8 cellular contexts compared by ENCODE assay signal in genomic region chr19:10420444-10421239, GRCh38. TPM values are rescaled to one million over a fixed set of nuclear protein-coding genes. Genes with fewer than 3 reads are reported as not detected.
DNase-seq lines count a peak whose midpoint lies in the region; ATAC-seq, FAIRE-seq and TF ChIP-seq lines count a peak whose summit lies in the region.

Gene PDE4A, plus strand, starts transcription at chr19:10420538. Its CDS starts 227 bp downstream, at chr19:10420765.

- FAIRE-seq in H54 (lab: Jason Lieb, UNC) = no peak

- H3K9me3 Mint-ChIP-seq in endodermal cell = peaks cover 3% of the 10 kb centered on the region
- H3K9me3 Mint-ChIP-seq in neural progenitor cell = peaks cover 2% of the 10 kb centered on the region

- peak within 1 kb of the TSS; percentile 73 for H3K4me2 ChIP-seq in neural progenitor cell

- TF ChIP-seq POLR2A in H54 (IDR thresholded peaks at IDR 0.05; ENCODE audit: low read depth, low read length) = no peak

- no peak for ATAC-seq in HG03354 (IDR thresholded peaks at IDR 0.05; ENCODE audit: poor library complexity, severe bottlenecking, unreplicated experiment)

- no peak within 1 kb of the TSS for H3K9ac ChIP-seq in endodermal cell (ENCODE audit: extremely low read depth, low read length, poor library complexity, severe bottlenecking)
- H3K9ac ChIP-seq in neural progenitor cell = no peak within 1 kb of the TSS

- H3K36me3 ChIP-seq in endodermal cell (ENCODE audit: control insufficient read depth, insufficient read depth, low read length) (no peaks in the 10 kb centered on the region), neural progenitor cell (no peaks in the 10 kb centered on the region)

- H3K27ac ChIP-seq in endodermal cell (ENCODE audit: low read depth, low read length) (no peak within 1 kb of the TSS), neural progenitor cell (no peak within 1 kb of the TSS)

- H3K9me3 ChIP-seq in endodermal cell (ENCODE audit: control insufficient read depth, low read length) = no peaks in the 10 kb centered on the region
- H3K9me3 ChIP-seq in neural progenitor cell (ENCODE audit: low read depth) = no peaks in the 10 kb centered on the region

- H3F3A ChIP-seq in neural progenitor cell (ENCODE audit: low read depth) = peaks cover 79% of the 10 kb centered on the region

- H2AFZ ChIP-seq in neural progenitor cell (replicated peaks) = no peak within 1 kb of the TSS

- H3K4me1 Mint-ChIP-seq in endodermal cell (peaks cover 15% of the 10 kb centered on the region), neural progenitor cell (peaks cover 46% of the 10 kb centered on the region)

- H3K4me3 Mint-ChIP-seq in endodermal cell (peak within 1 kb of the TSS; percentile 51), neural progenitor cell (peak within 1 kb of the TSS; percentile 89)

- no peak within 1 kb of the TSS for H3K27ac Mint-ChIP-seq in endodermal cell
- no peak within 1 kb of the TSS for H3K27ac Mint-ChIP-seq in neural progenitor cell

- H3K27me3 Mint-ChIP-seq in endodermal cell (ENCODE audit: insufficient read depth) (peaks cover 94% of the 10 kb centered on the region), neural progenitor cell (ENCODE audit: insufficient read depth, low read depth) (peaks cover 52% of the 10 kb centered on the region)

- peak within 1 kb of the TSS; percentile 84 for H3K4me3 ChIP-seq in Jurkat, Clone E6-1 (ENCODE audit: low read length)
- H3K4me3 ChIP-seq in endodermal cell (ENCODE audit: low read length) (peak within 1 kb of the TSS; percentile 74), neural progenitor cell (peak within 1 kb of the TSS; percentile 59)

- H3K4me1 ChIP-seq in endodermal cell (ENCODE audit: control insufficient read depth, insufficient read depth, low read length) = peaks cover 3% of the 10 kb centered on the region
- H3K4me1 ChIP-seq in neural progenitor cell = peaks cover 13% of the 10 kb centered on the region

- DNase-seq in DMS 273 treated with DMSO at 0.1 percent for 48 hours (lab: John Stamatoyannopoulos, UW) = peak; percentile 42
- peak; percentile 62 for DNase-seq in Jurkat, Clone E6-1 (ENCODE audit: low read depth, low spot score)
- peak; percentile 75 for DNase-seq in activated CD4-positive, alpha-beta T cell treated with anti-CD3 and anti-CD28 coated beads for 48 hours
- DNase-seq in endodermal cell = peak; percentile 85
- DNase-seq in neural progenitor cell (ENCODE audit: low spot score) = peak; percentile 70
- DNase-seq in H54 (ENCODE audit: insufficient read length, low spot score) = no peak
- DNase-seq in NCI-H187 treated with DMSO at 0.1 percent for 48 hours (lab: John Stamatoyannopoulos, UW) = no peak

- H3K27me3 ChIP-seq in endodermal cell (ENCODE audit: control insufficient read depth, insufficient read depth, low read length, poor library complexity, severe bottlenecking) = peaks cover 97% of the 10 kb centered on the region
- peaks cover 100% of the 10 kb centered on the region for H3K27me3 ChIP-seq in neural progenitor cell

- no peaks in the 10 kb centered on the region for H3K79me2 ChIP-seq in neural progenitor cell (ENCODE audit: low read depth)

- no peaks in the 10 kb centered on the region for H3K36me3 Mint-ChIP-seq in endodermal cell (ENCODE audit: low read depth)
- no peaks in the 10 kb centered on the region for H3K36me3 Mint-ChIP-seq in neural progenitor cell

- TF ChIP-seq CTCF in endodermal cell (conservative IDR thresholded peaks at IDR 0.05) (peak; percentile 74), neural progenitor cell (IDR thresholded peaks at IDR 0.05) (peak; percentile 61)

- WGBS in endodermal cell (ENCODE audit: insufficient coverage in 1 of 2, insufficient read length in 1 of 2), 2 experiments = 0 to 1% methylated on average over 35 to 101 of the region's 104 CpGs

- peaks cover 44% of the 10 kb centered on the region for H4K20me1 ChIP-seq in neural progenitor cell (ENCODE audit: low read depth)

RNA-seq across cellular contexts. Expression of gene PDE4A, which starts in this region (rescaled TPM):
- 10.0 TPM for polyA plus RNA-seq in Jurkat, Clone E6-1 (2012; ENCODE audit: insufficient read depth, insufficient read length)
- total RNA-seq in endodermal cell (1 to 10 TPM; 1.7 to 2.6 TPM), neural progenitor cell (ENCODE audit: low replicate concordance) (0.37 and 1.5 TPM in 2 replicates)
- 2.0 TPM for polyA plus RNA-seq in endodermal cell (2013, experiment 1 of 2)
- 1.7 TPM for polyA plus RNA-seq in endodermal cell (2013, experiment 2 of 2)

Comparison
In these comparisons a context has a peak if more than half of its experiments do, and no peak if none do; other contexts are left out.
1. DNase-seq: peak in DMS 273 treated with DMSO at 0.1 percent for 48 hours (single experiment), Jurkat, Clone E6-1 (single experiment), activated CD4-positive, alpha-beta T cell treated with anti-CD3 and anti-CD28 coated beads for 48 hours (single experiment), endodermal cell (single experiment) and neural progenitor cell (single experiment); none in H54 (single experiment) and NCI-H187 treated with DMSO at 0.1 percent for 48 hours (single experiment).
2. Peak in every context shown above with its lines, with median percentiles within 50 percentile points of each other: H3K4me3 ChIP-seq.